9 cellular contexts compared by ENCODE assay signal in the genomic region with DNA sequence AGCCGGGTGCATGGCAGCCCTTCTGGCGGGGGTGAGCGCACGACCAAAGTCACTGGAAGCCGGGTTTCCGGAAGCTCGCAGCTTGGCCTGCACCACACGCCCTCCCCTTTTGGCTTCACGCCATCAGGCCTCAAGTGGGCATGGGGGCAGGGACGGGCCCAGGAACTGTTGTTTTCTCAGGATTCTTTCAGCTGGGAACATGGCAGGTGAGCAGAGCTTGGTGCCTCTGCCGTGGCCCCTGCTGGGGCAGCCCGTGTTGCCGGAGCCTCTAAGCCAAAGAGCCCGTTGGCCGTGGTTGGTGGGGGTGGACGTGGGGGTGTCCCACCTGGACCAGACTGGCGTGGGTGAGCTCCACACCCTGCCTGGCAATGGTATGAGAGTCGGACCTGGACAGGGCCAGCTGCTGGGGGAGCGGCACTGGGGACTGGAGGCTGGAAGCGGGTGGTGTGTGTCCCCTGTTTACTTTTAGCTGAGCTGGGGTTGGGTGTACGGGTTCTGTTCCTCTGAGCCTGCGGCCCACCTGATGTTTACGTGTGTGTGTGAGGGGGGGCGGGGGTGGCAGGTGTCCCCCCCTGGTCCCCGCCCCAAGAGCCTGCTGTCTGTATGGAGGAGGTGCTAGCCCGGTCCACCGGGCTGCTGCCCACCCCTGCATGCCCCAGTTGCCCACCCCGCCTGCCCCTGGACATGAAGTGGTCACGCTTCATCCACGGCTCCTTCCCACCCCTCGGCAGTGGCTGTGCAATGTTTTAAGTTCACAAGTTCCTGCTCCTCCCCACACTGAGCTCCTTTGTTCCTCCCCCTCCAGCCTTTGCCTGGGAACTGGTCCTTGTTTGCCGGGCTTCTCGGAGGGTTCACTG. TPM values are rescaled to one million over a fixed set of nuclear protein-coding genes. Genes with fewer than 3 reads are reported as not detected.
DNase-seq lines count a peak whose midpoint lies in the region; ATAC-seq and TF ChIP-seq lines count a peak whose summit lies in the region.
"Had no signal": no experiment of that assay in that cellular context is flagged by ENCODE, and none has a peak within 500 bp of the region (broad histone marks: within the 10 kb centered on the region; RNA-seq: fewer than 3 reads in every experiment).

No MANE protein-coding gene starts in this region.

- TF ChIP-seq EP300 in transverse colon (IDR thresholded peaks at IDR 0.05; ENCODE audit: low read depth): no peak

- H3K4me1 ChIP-seq in transverse colon: peaks cover 0 to 6% (median 0%) of the 10 kb centered on the region in 4 donors

- in situ Hi-C loops in transverse colon (cut with MboI; ENCODE audit: low pct_ligation_motif_present in 1 of 4, low pct_unique_long_range_greater_than_20kb in 1 of 4, low sequenced_read_pairs in 3 of 4): no loop called here

- H3K9me3 ChIP-seq in transverse colon: no peaks in the 10 kb centered on the region

- TF ChIP-seq POLR2A in transverse colon (IDR thresholded peaks at IDR 0.05): no peak

- H3K27ac Mint-ChIP-seq in activated T-cell treated with anti-CD3 and anti-CD28 coated beads, Interleukin-2, amount 50 U/mL, for 24 hours: no peak overlapping the region
- no peak overlapping the region for H3K27ac Mint-ChIP-seq in activated T-cell treated with anti-CD3 and anti-CD28 coated beads, Interleukin-2, amount 50 U/mL, for 72 hours
- H3K27ac Mint-ChIP-seq in stimulated activated naive B cell treated with anti-CD40 and anti-IgM and Interleukin-4, amounts not matched to agents 10 μg/mL and 1 μg/mL and 100 μg/mL, for 72 hours: no peak overlapping the region

- H3K36me3 Mint-ChIP-seq in activated T-cell treated with anti-CD3 and anti-CD28 coated beads, Interleukin-2, amount 50 U/mL, for 24 hours (ENCODE audit: low read depth): no peaks in the 10 kb centered on the region
- no peaks in the 10 kb centered on the region for H3K36me3 Mint-ChIP-seq in activated T-cell treated with anti-CD3 and anti-CD28 coated beads, Interleukin-2, amount 50 U/mL, for 72 hours (ENCODE audit: insufficient read depth in 2 of 2)
- no peaks in the 10 kb centered on the region for H3K36me3 Mint-ChIP-seq in stimulated activated naive B cell treated with anti-CD40 and anti-IgM and Interleukin-4, amounts not matched to agents 10 μg/mL and 1 μg/mL and 100 μg/mL, for 72 hours
- H3K36me3 Mint-ChIP-seq: naive B cell had no signal

- no peak for TF ChIP-seq CTCF in transverse colon (IDR thresholded peaks at IDR 0.05)

- no peaks in the 10 kb centered on the region for H3K27me3 ChIP-seq in transverse colon

- H3K36me3 ChIP-seq in transverse colon: no peaks in the 10 kb centered on the region

- no peak overlapping the region for H3K4me3 ChIP-seq in transverse colon

- no peak for ATAC-seq in activated T-cell treated with anti-CD3 and anti-CD28 coated beads, Interleukin-2, amount 50 U/mL, for 72 hours (replicated peaks in 1 of 2)
- ATAC-seq in left ventricle myocardium superior: peak; percentile 8
- no peak for ATAC-seq in GM18861 (IDR thresholded peaks at IDR 0.05; ENCODE audit: unreplicated experiment)
- no peak for ATAC-seq in stimulated activated naive B cell treated with anti-CD40 and anti-IgM and Interleukin-4, amounts not matched to agents 10 μg/mL and 1 μg/mL and 100 μg/mL, for 72 hours (replicated peaks)
- no peak for ATAC-seq in HG03108 (IDR thresholded peaks at IDR 0.05; ENCODE audit: unreplicated experiment)

- no peak overlapping the region for H3K27ac ChIP-seq in transverse colon

- WGBS in transverse colon (ENCODE audit: low coverage in 1 of 2), 2 donors: 77% methylated on average over 33 of the region's 33 CpGs; no CpG with 5 or more reads in 1 of the 2 donors

- H3K27me3 Mint-ChIP-seq in activated T-cell treated with anti-CD3 and anti-CD28 coated beads, Interleukin-2, amount 50 U/mL, for 24 hours: no peaks in the 10 kb centered on the region
- no peaks in the 10 kb centered on the region for H3K27me3 Mint-ChIP-seq in activated T-cell treated with anti-CD3 and anti-CD28 coated beads, Interleukin-2, amount 50 U/mL, for 72 hours (ENCODE audit: low read depth)
- H3K27me3 Mint-ChIP-seq in stimulated activated naive B cell treated with anti-CD40 and anti-IgM and Interleukin-4, amounts not matched to agents 10 μg/mL and 1 μg/mL and 100 μg/mL, for 72 hours: peaks cover 5 to 13% of the 10 kb centered on the region in 2 donors

- intact Hi-C loops in left ventricle myocardium superior (cut with micrococcal nuclease): no loop called here
- intact Hi-C loops in transverse colon (cut with DNase I; ENCODE audit: low total_unique reads): loop anchor here (2.0 kb wide), 1 partner anchor 149 kb away; no protein-coding TSS in a partner anchor

- no peaks in the 10 kb centered on the region for H3K4me1 Mint-ChIP-seq in activated T-cell treated with anti-CD3 and anti-CD28 coated beads, Interleukin-2, amount 50 U/mL, for 24 hours (ENCODE audit: low read depth)
- H3K4me1 Mint-ChIP-seq in activated T-cell treated with anti-CD3 and anti-CD28 coated beads, Interleukin-2, amount 50 U/mL, for 72 hours (ENCODE audit: low read depth): no peaks in the 10 kb centered on the region
- peaks cover 0 to 6% of the 10 kb centered on the region in 2 donors for H3K4me1 Mint-ChIP-seq in stimulated activated naive B cell treated with anti-CD40 and anti-IgM and Interleukin-4, amounts not matched to agents 10 μg/mL and 1 μg/mL and 100 μg/mL, for 72 hours

- DNase-seq in activated T-cell treated with anti-CD3 and anti-CD28 coated beads, Interleukin-2, amount 50 U/mL, for 24 hours: peak; percentile 25
- DNase-seq in activated T-cell treated with anti-CD3 and anti-CD28 coated beads, Interleukin-2, amount 50 U/mL, for 72 hours: no peak
- peak; percentile 48 to 78 for DNase-seq in NCI-H524 (lab: John Stamatoyannopoulos, UW)
- DNase-seq in left ventricle myocardium superior: peak; percentile 51
- DNase-seq in transverse colon: peak; percentile 11
- no peak for DNase-seq in stimulated activated naive B cell treated with anti-CD40 and anti-IgM and Interleukin-4, amounts not matched to agents 10 μg/mL and 1 μg/mL and 100 μg/mL, for 72 hours

- H3K9me3 Mint-ChIP-seq in activated T-cell treated with anti-CD3 and anti-CD28 coated beads, Interleukin-2, amount 50 U/mL, for 24 hours: no peaks in the 10 kb centered on the region
- no peaks in the 10 kb centered on the region for H3K9me3 Mint-ChIP-seq in activated T-cell treated with anti-CD3 and anti-CD28 coated beads, Interleukin-2, amount 50 U/mL, for 72 hours
- H3K9me3 Mint-ChIP-seq in stimulated activated naive B cell treated with anti-CD40 and anti-IgM and Interleukin-4, amounts not matched to agents 10 μg/mL and 1 μg/mL and 100 μg/mL, for 72 hours: no peaks in the 10 kb centered on the region
- H3K9me3 Mint-ChIP-seq: naive B cell had no signal

- H3K4me3 Mint-ChIP-seq in activated T-cell treated with anti-CD3 and anti-CD28 coated beads, Interleukin-2, amount 50 U/mL, for 24 hours: no peak overlapping the region
- H3K4me3 Mint-ChIP-seq in activated T-cell treated with anti-CD3 and anti-CD28 coated beads, Interleukin-2, amount 50 U/mL, for 72 hours: no peak overlapping the region
- H3K4me3 Mint-ChIP-seq in stimulated activated naive B cell treated with anti-CD40 and anti-IgM and Interleukin-4, amounts not matched to agents 10 μg/mL and 1 μg/mL and 100 μg/mL, for 72 hours: no peak overlapping the region
- H3K4me3 Mint-ChIP-seq: naive B cell had no signal

RNA-seq across cellular contexts. Expression of gene PLD4, which starts 28.7 kb away (rescaled TPM):
- total RNA-seq in activated T-cell treated with anti-CD3 and anti-CD28 coated beads, Interleukin-2, amount 50 U/mL, for 72 hours: under 1 TPM in 1 of 2 donors, not detected in 1; 0.30 TPM
- 0.27 TPM for total RNA-seq in left ventricle myocardium superior
- 1 to 10 TPM in 2 of 4 donors, not detected in 2; 1.1 TPM for total RNA-seq in transverse colon

RNA-seq across cellular contexts. Expression of gene CEP170B, which starts 30.9 kb away (rescaled TPM):
- total RNA-seq in activated T-cell treated with anti-CD3 and anti-CD28 coated beads, Interleukin-2, amount 50 U/mL, for 72 hours: 1 to 10 TPM; 6.1 to 7.9 TPM
- 10.7 TPM for total RNA-seq in left ventricle myocardium superior
- 100 to 1,000 TPM in 2 of 4 donors, 10 to 100 TPM in 2; 56.0 to 195 (median 109) TPM for total RNA-seq in transverse colon

Comparison
In these comparisons a context has a peak if more than half of its experiments do, and no peak if none do; other contexts are left out.
1. DNase-seq: peak in activated T-cell treated with anti-CD3 and anti-CD28 coated beads, Interleukin-2, amount 50 U/mL, for 24 hours (single experiment), NCI-H524 (2 of 2), left ventricle myocardium superior (single experiment) and transverse colon (single experiment); none in activated T-cell treated with anti-CD3 and anti-CD28 coated beads, Interleukin-2, amount 50 U/mL, for 72 hours (0 of 2) and stimulated activated naive B cell treated with anti-CD40 and anti-IgM and Interleukin-4, amounts not matched to agents 10 μg/mL and 1 μg/mL and 100 μg/mL, for 72 hours (single experiment).